ENCODE assay signal across 12 cellular contexts in genomic region chr9:127022913-127023665, GRCh38.
DNase-seq lines count a peak whose midpoint lies in the region; ATAC-seq and TF ChIP-seq lines count a peak whose summit lies in the region.
"Had no signal": no experiment of that assay in that cellular context is flagged by ENCODE, and none has a peak within 500 bp of the region (broad histone marks: within the 10 kb centered on the region; RNA-seq: fewer than 3 reads in every experiment).

No MANE protein-coding gene starts in this region.

- H2AFZ ChIP-seq in KMS-11 (ENCODE audit: low read depth) = no peak overlapping the region

- H3K36me3 ChIP-seq in KMS-11 (ENCODE audit: insufficient read depth) (no peaks in the 10 kb centered on the region), lung (ENCODE audit: control insufficient read depth in 2 of 2, insufficient read depth in 2 of 2, low read length in 2 of 2) (no peaks in the 10 kb centered on the region), subcutaneous abdominal adipose tissue (ENCODE audit: control insufficient read depth in 5 of 5, insufficient read depth in 5 of 5, low read length in 5 of 5) (no peaks in the 10 kb centered on the region)
- H3K36me3 ChIP-seq: HAP-1 had no signal

- TF ChIP-seq CTCF in KMS-11 (conservative IDR thresholded peaks at IDR 0.05; ENCODE audit: low read depth, low read length) (no peak), lung (IDR thresholded peaks at IDR 0.05; ENCODE audit: control extremely low read depth, extremely low read depth) (no peak)

- H3K27me3 ChIP-seq in KMS-11 (ENCODE audit: insufficient read depth, low read depth) (no peaks in the 10 kb centered on the region), lung (ENCODE audit: control insufficient read depth, insufficient read depth) (no peaks in the 10 kb centered on the region), subcutaneous abdominal adipose tissue (ENCODE audit: control insufficient read depth in 5 of 5, insufficient read depth in 4 of 5, low read length in 5 of 5) (no peaks in the 10 kb centered on the region)

- no peaks in the 10 kb centered on the region for H4K20me1 ChIP-seq in KMS-11 (ENCODE audit: insufficient read depth)

- H3K4me3 ChIP-seq in KMS-11 (IDR thresholded peaks at IDR 0.05; ENCODE audit: insufficient read depth, low read depth, low read length) (no peak overlapping the region), lung (no peak overlapping the region), subcutaneous abdominal adipose tissue (ENCODE audit: low read depth in 1 of 5, low read length in 5 of 5) (no peak overlapping the region)
- H3K4me3 ChIP-seq: HAP-1 had no signal

- H3K27ac ChIP-seq in KMS-11 (peak overlapping the region; percentile 89), epithelial cell of prostate (peak overlapping the region; percentile 57), lung (ENCODE audit: low read depth in 1 of 2, low read length in 1 of 2) (peak overlapping the region; percentile 35 to 52), subcutaneous abdominal adipose tissue (ENCODE audit: low read depth, low read length) (peak overlapping the region; percentile 81)

- H3K4me1 ChIP-seq in KMS-11 (ENCODE audit: low read depth, poor library complexity, severe bottlenecking) (peaks cover 70% of the 10 kb centered on the region), lung (ENCODE audit: control insufficient read depth in 2 of 2, insufficient read depth in 2 of 2, low read length in 2 of 2) (peaks cover 4 to 10% of the 10 kb centered on the region in 2 donors), subcutaneous abdominal adipose tissue (ENCODE audit: control insufficient read depth in 5 of 5, insufficient read depth in 5 of 5, low read length in 5 of 5) (peaks cover 13 to 26% (median 21%) of the 10 kb centered on the region in 5 donors)
- H3K4me1 ChIP-seq: HAP-1 had no signal

- WGBS in lung, 2 donors = 70 to 73% methylated on average over 3 of the region's 3 CpGs

- H3K9ac ChIP-seq in KMS-11 (no peak overlapping the region; the same call in 1 of the 2 replicates), subcutaneous abdominal adipose tissue (ENCODE audit: low read length in 5 of 5) (peak overlapping the region in 1 of 5 donors; percentile 15)

- H3K79me2 ChIP-seq in KMS-11 (ENCODE audit: insufficient read depth, low read depth) = no peaks in the 10 kb centered on the region

- no peak for DNase-seq in epithelial cell of prostate (ENCODE audit: low read depth, low spot score)
- no peak for DNase-seq in lung (ENCODE audit: low spot score)
- no peak for DNase-seq in anterior cingulate cortex (lab: John Stamatoyannopoulos, UW)
- no peak for DNase-seq in NCI-H146 (lab: John Stamatoyannopoulos, UW)
- DNase-seq in AG20443 (ENCODE audit: low spot score) = no peak
- no peak for DNase-seq in NCI-H774 (lab: John Stamatoyannopoulos, UW)
- DNase-seq: effector memory CD4-positive, alpha-beta T cell; NCI-H526; SIG-M5 had no signal

- no peak for ATAC-seq in lung (ENCODE audit: insufficient read depth, low FRiP score)

- H3K9me3 ChIP-seq in lung (ENCODE audit: control insufficient read depth in 2 of 2, insufficient read depth in 1 of 2, low read length in 1 of 2) (no peaks in the 10 kb centered on the region), subcutaneous abdominal adipose tissue (ENCODE audit: control insufficient read depth in 5 of 5, low read length in 5 of 5) (no peaks in the 10 kb centered on the region)
- H3K9me3 ChIP-seq: HAP-1 had no signal

- H3K4me2 ChIP-seq in KMS-11 = peak overlapping the region; percentile 73
